Comparison of ENCODE assay signal across 9 cellular contexts in genomic region chr18:54260376-54261072, GRCh38. TPM values are rescaled to one million over a fixed set of nuclear protein-coding genes. Genes with fewer than 3 reads are reported as not detected.
DNase-seq lines count a peak whose midpoint lies in the region; ATAC-seq, FAIRE-seq and TF ChIP-seq lines count a peak whose summit lies in the region.
"Had no signal": no experiment of that assay in that cellular context is flagged by ENCODE, and none has a peak within 500 bp of the region (broad histone marks: within the 10 kb centered on the region; RNA-seq: fewer than 3 reads in every experiment).

No MANE protein-coding gene starts in this region.

- no peak overlapping the region for H3K4me3 ChIP-seq in OCI-LY7 (ENCODE audit: low read depth, low read length, poor library complexity, severe bottlenecking)

- no peaks in the 10 kb centered on the region for H3K36me3 ChIP-seq in OCI-LY7 (ENCODE audit: insufficient read depth, low read length)

- no peaks in the 10 kb centered on the region for H3K4me1 Mint-ChIP-seq in glutamatergic neuron (ENCODE audit: low read depth, unreplicated experiment)

- peak; percentile 27 for ATAC-seq in GM21576 (IDR thresholded peaks at IDR 0.05; ENCODE audit: unreplicated experiment)
- no peak for ATAC-seq in HG03457 (IDR thresholded peaks at IDR 0.05; ENCODE audit: unreplicated experiment)

- H3K9me2 ChIP-seq in OCI-LY7 (ENCODE audit: insufficient read depth, low read length), result no peaks in the 10 kb centered on the region

- intact Hi-C loops in OCI-LY7 (cut with micrococcal nuclease; ENCODE audit: unreplicated experiment), result no loop called here

- BruUV-seq in OCI-LY7 (replicated peaks; lab: Mats Ljungman, UMichigan), result no TSS peak

- no peaks in the 10 kb centered on the region for H4K20me1 ChIP-seq in OCI-LY7 (ENCODE audit: insufficient read depth, low read length)

- no peak overlapping the region for H3K27ac ChIP-seq in OCI-LY7 (ENCODE audit: low read depth, low read length, poor library complexity, severe bottlenecking)

- H3K27ac Mint-ChIP-seq in glutamatergic neuron (ENCODE audit: unreplicated experiment), result no peak overlapping the region

- no peak overlapping the region for H3K4me2 ChIP-seq in OCI-LY7 (ENCODE audit: low read length)

- DNase-seq in GM12892 (ENCODE audit: insufficient read length), result no peak
- no peak for DNase-seq in OCI-LY7 (ENCODE audit: low spot score)
- peak; percentile 68 for DNase-seq in iris pigment epithelial cell (ENCODE audit: low read depth)
- no peak for DNase-seq in GF-D8 (lab: John Stamatoyannopoulos, UW)
- no peak for DNase-seq in NCI-H146 treated with DMSO at 0.1 percent for 48 hours (lab: John Stamatoyannopoulos, UW; ENCODE audit: unreplicated experiment)
- no peak for DNase-seq in glutamatergic neuron
- DNase-seq: NCI-H1105 had no signal

- no peaks in the 10 kb centered on the region for H3K79me2 ChIP-seq in OCI-LY7 (ENCODE audit: insufficient read depth, low read depth, low read length)

- no peak for TF ChIP-seq POLR2A in GM12892 (IDR thresholded peaks at IDR 0.05; ENCODE audit: low read depth, low read length)

- CTCF ChIA-PET in OCI-LY7 (lab: Charles Lee; ENCODE audit: unreplicated experiment), result interaction anchor here (0.8 kb wide), 1 partner anchor 13 kb away, joined by 3 read pairs; no protein-coding TSS in a partner anchor

- TF ChIP-seq CTCF in OCI-LY7 (conservative IDR thresholded peaks at IDR 0.05; ENCODE audit: low read length) (no peak), glutamatergic neuron (IDR thresholded peaks at IDR 0.05; ENCODE audit: partially characterized antibody, unreplicated experiment) (no peak)

- H3K27me3 Mint-ChIP-seq in glutamatergic neuron (ENCODE audit: unreplicated experiment), result no peaks in the 10 kb centered on the region

- peak; percentile 90 for FAIRE-seq in GM12892 (lab: Jason Lieb, UNC)

- H3K9me3 ChIP-seq in OCI-LY7 (ENCODE audit: low read length), result no peaks in the 10 kb centered on the region

- H3K4me1 ChIP-seq in OCI-LY7 (ENCODE audit: insufficient read depth, low read length, poor library complexity, severe bottlenecking), result peaks cover 37% of the 10 kb centered on the region

- no peaks in the 10 kb centered on the region for H3K9me3 Mint-ChIP-seq in glutamatergic neuron (ENCODE audit: unreplicated experiment)

- POLR2A ChIA-PET in OCI-LY7 (lab: Charles Lee), result interaction anchor here (0.5 to 1.0 kb wide), 2 partner anchors 9 to 51 kb away, joined by 3 read pairs; no protein-coding TSS in a partner anchor

- H3K36me3 Mint-ChIP-seq in glutamatergic neuron (ENCODE audit: unreplicated experiment), result no peaks in the 10 kb centered on the region

- peak overlapping the region; percentile 41; the same call in 1 of the 2 replicates for H2AFZ ChIP-seq in OCI-LY7 (ENCODE audit: low read length)

- no peak overlapping the region for H3K4me3 Mint-ChIP-seq in glutamatergic neuron (ENCODE audit: unreplicated experiment)

RNA-seq across cellular contexts. Expression of gene POLI, which starts 8.8 kb away (rescaled TPM):
- 15.7 TPM for polyA plus RNA-seq in GM12892 (2012; ENCODE audit: missing spikeins)
- total RNA-seq in OCI-LY7 (2014; rRNA removed; shearing (Covaris generic)), result 8.9 and 15.1 TPM in 2 replicates
- total RNA-seq in OCI-LY7 (2022) (19.0 and 24.5 TPM in 2 replicates), glutamatergic neuron (ENCODE audit: unreplicated experiment) (36.3 TPM)

RNA-seq across cellular contexts. Expression of gene MBD2, which starts 36.1 kb away (rescaled TPM):
- 103 TPM for polyA plus RNA-seq in GM12892 (2012; ENCODE audit: missing spikeins)
- total RNA-seq in OCI-LY7 (2014; rRNA removed; shearing (Covaris generic)), result 30.5 and 39.2 TPM in 2 replicates
- total RNA-seq in OCI-LY7 (2022) (171 and 176 TPM in 2 replicates), glutamatergic neuron (ENCODE audit: unreplicated experiment) (30.6 TPM)
